Comparison of ENCODE assay signal across 20 cellular contexts in genomic region chr14:26594148-26594547, GRCh38. TPM values are rescaled to one million over a fixed set of nuclear protein-coding genes. Genes with fewer than 3 reads are reported as not detected.
DNase-seq lines count a peak whose midpoint lies in the region; ATAC-seq and TF ChIP-seq lines count a peak whose summit lies in the region.
"Had no signal": no experiment of that assay in that cellular context is flagged by ENCODE, and none has a peak within 500 bp of the region (broad histone marks: within the 10 kb centered on the region; RNA-seq: fewer than 3 reads in every experiment).

No MANE protein-coding gene starts in this region.

- peak overlapping the region; percentile 97 for H3K4me3 Mint-ChIP-seq in WTC11
- H3K4me3 Mint-ChIP-seq in activated naive CD4-positive, alpha-beta T cell treated with anti-CD3 and anti-CD28 coated beads for 36 hours: no peak overlapping the region
- H3K4me3 Mint-ChIP-seq: T-helper 17 cell had no signal

- CTCF ChIA-PET in WTC11 (lab: Charles Lee): interaction anchor here (1.6 kb wide), 1 partner anchor 137 kb away, joined by 4 read pairs; no protein-coding TSS in a partner anchor
- CTCF ChIA-PET in activated naive CD4-positive, alpha-beta T cell treated with anti-CD3 and anti-CD28 coated beads for 36 hours (lab: Charles Lee): no interaction called here

- peaks cover 42% of the 10 kb centered on the region for H3K4me1 Mint-ChIP-seq in WTC11
- H3K4me1 Mint-ChIP-seq in activated naive CD4-positive, alpha-beta T cell treated with anti-CD3 and anti-CD28 coated beads for 36 hours (ENCODE audit: low read depth): peaks cover 2% of the 10 kb centered on the region
- H3K4me1 Mint-ChIP-seq: T-helper 17 cell had no signal

- no peaks in the 10 kb centered on the region for H3K27me3 Mint-ChIP-seq in WTC11 (ENCODE audit: low read depth)
- H3K27me3 Mint-ChIP-seq in activated naive CD4-positive, alpha-beta T cell treated with anti-CD3 and anti-CD28 coated beads for 36 hours (ENCODE audit: low read depth): peaks cover 27% of the 10 kb centered on the region

- POLR2A ChIA-PET in WTC11 (lab: Charles Lee): no interaction called here

- TF ChIP-seq CTCF in WTC11 (IDR thresholded peaks at IDR 0.05): no peak

- 50% methylated on average over 1 of the region's 2 CpGs for WGBS in HUES64

- H3K27me3 ChIP-seq in HUES64 (ENCODE audit: insufficient read depth, low read length) (peaks cover 5% of the 10 kb centered on the region; the same call in 1 of the 2 replicates), iPS-20b (ENCODE audit: insufficient read depth, low read length) (peaks cover 2% of the 10 kb centered on the region; the same call in 1 of the 2 replicates), rectal smooth muscle tissue (ENCODE audit: control insufficient read depth, insufficient read depth, low read length) (no peaks in the 10 kb centered on the region)
- H3K27me3 ChIP-seq: tibial nerve had no signal

- DNase-seq in WTC11 (ENCODE audit: low spot score) (no peak), NCI-H526 treated with DMSO at 0.1 percent for 48 hours (lab: John Stamatoyannopoulos, UW) (no peak)
- no peak for DNase-seq in activated naive CD4-positive, alpha-beta T cell treated with anti-CD3 and anti-CD28 coated beads for 36 hours
- DNase-seq in central memory CD4-positive, alpha-beta T cell: no peak
- DNase-seq: activated CD4-positive, alpha-beta T cell treated with anti-CD3 and anti-CD28 coated beads, Interleukin-2, amount 50 U/mL, for 48 hours; activated gamma-delta T cell; amniotic stem cell; effector CD4-positive, alpha-beta T cell; nephron progenitor cell; stimulated activated CD4-positive, alpha-beta T cell treated with anti-CD3 and anti-CD28 coated beads, Interleukin-2, amount 100 ng/mL, for 48 hours; stimulated activated naive CD8-positive, alpha-beta T cell treated with anti-CD3 and anti-CD28 coated beads, Interleukin-15, Interleukin-2, amounts not matched to agents 100 U/mL and 50 U/mL, for 24 hours; T-helper 17 cell had no signal

- H3K9me3 Mint-ChIP-seq in WTC11: no peaks in the 10 kb centered on the region
- H3K9me3 Mint-ChIP-seq in activated naive CD4-positive, alpha-beta T cell treated with anti-CD3 and anti-CD28 coated beads for 36 hours: peaks cover 3% of the 10 kb centered on the region
- H3K9me3 Mint-ChIP-seq: nephron progenitor cell had no signal

- H3K9ac ChIP-seq in HUES64 (ENCODE audit: low read depth, low read length): no peak overlapping the region
- peak overlapping the region; percentile 10; the same call in 1 of the 2 replicates for H3K9ac ChIP-seq in iPS-20b (ENCODE audit: low read depth, low read length)
- H3K9ac ChIP-seq in rectal smooth muscle tissue (ENCODE audit: low read length): no peak overlapping the region

- H3K9me3 ChIP-seq in HUES64 (ENCODE audit: insufficient read depth, low read depth, low read length): no peaks in the 10 kb centered on the region
- H3K9me3 ChIP-seq in iPS-20b (ENCODE audit: insufficient read depth, low read depth, low read length): no peaks in the 10 kb centered on the region
- H3K9me3 ChIP-seq: tibial nerve had no signal

- intact Hi-C loops in activated naive CD4-positive, alpha-beta T cell treated with anti-CD3 and anti-CD28 coated beads for 36 hours (cut with micrococcal nuclease): no loop called here

- peak overlapping the region; percentile 98 for H3K4me3 ChIP-seq in HUES64 (ENCODE audit: low read length)
- peak overlapping the region; percentile 87; the same call in 1 of the 2 replicates for H3K4me3 ChIP-seq in iPS-20b (ENCODE audit: low read length)
- peak overlapping the region; percentile 21 for H3K4me3 ChIP-seq in rectal smooth muscle tissue (ENCODE audit: low read length)
- H3K4me3 ChIP-seq: smooth muscle cell had no signal

- H3K36me3 Mint-ChIP-seq in WTC11: no peaks in the 10 kb centered on the region
- H3K36me3 Mint-ChIP-seq in activated naive CD4-positive, alpha-beta T cell treated with anti-CD3 and anti-CD28 coated beads for 36 hours (ENCODE audit: low read depth): peaks cover 3% of the 10 kb centered on the region

- H3K4me1 ChIP-seq in HUES64 (ENCODE audit: insufficient read depth, low read length) (peaks cover 23% of the 10 kb centered on the region), iPS-20b (ENCODE audit: insufficient read depth, low read length) (peaks cover 12% of the 10 kb centered on the region; the same call in 1 of the 2 replicates), rectal smooth muscle tissue (ENCODE audit: control insufficient read depth, insufficient read depth, low read length) (no peaks in the 10 kb centered on the region)

- ATAC-seq in WTC11: no peak
- ATAC-seq: esophagus mucosa; HCT116; left lobe of liver; stimulated activated naive CD8-positive, alpha-beta T cell treated with anti-CD3 and anti-CD28 coated beads, Interleukin-15, Interleukin-2, amounts not matched to agents 100 U/mL and 50 U/mL, for 24 hours; T-helper 17 cell had no signal

- H3K27ac Mint-ChIP-seq in WTC11: no peak overlapping the region
- H3K27ac Mint-ChIP-seq in activated naive CD4-positive, alpha-beta T cell treated with anti-CD3 and anti-CD28 coated beads for 36 hours: no peak overlapping the region
- H3K27ac Mint-ChIP-seq: nephron progenitor cell, T-helper 17 cell had no signal

- H3K36me3 ChIP-seq in HUES64 (ENCODE audit: insufficient read depth, low read length): no peaks in the 10 kb centered on the region
- H3K36me3 ChIP-seq in iPS-20b (ENCODE audit: insufficient read depth, low read depth, low read length): no peaks in the 10 kb centered on the region; the same call in 1 of the 2 replicates
- H3K36me3 ChIP-seq in rectal smooth muscle tissue (ENCODE audit: control insufficient read depth, insufficient read depth, low read length): no peaks in the 10 kb centered on the region
- H3K36me3 ChIP-seq: tibial nerve had no signal

- H3K27ac ChIP-seq in HUES64 (ENCODE audit: low read depth, low read length): no peak overlapping the region
- no peak overlapping the region for H3K27ac ChIP-seq in iPS-20b (ENCODE audit: low read length)
- H3K27ac ChIP-seq in rectal smooth muscle tissue (ENCODE audit: low read depth, low read length): no peak overlapping the region

TF ChIP-seq in WTC11, 78 proteins besides CTCF, POLR2A, EP300 and RAD21 (continues in another document):
- TF ChIP-seq TEAD1 (CRISPR knock-in tag; IDR thresholded peaks at IDR 0.05) (no peak), CDX4 (CRISPR knock-in tag; IDR thresholded peaks at IDR 0.05; ENCODE audit: borderline replicate concordance) (no peak), TEAD4 (CRISPR knock-in tag; IDR thresholded peaks at IDR 0.05) (no peak), ZNF138 (CRISPR knock-in tag; conservative IDR thresholded peaks at IDR 0.05) (no peak), ELF4 (CRISPR knock-in tag; IDR thresholded peaks at IDR 0.05; ENCODE audit: low read depth) (no peak), E2F1 (CRISPR knock-in tag; IDR thresholded peaks at IDR 0.05) (no peak), ERG (CRISPR knock-in tag; IDR thresholded peaks at IDR 0.05) (no peak), EMX1 (CRISPR knock-in tag; IDR thresholded peaks at IDR 0.05) (no peak), JAZF1 (CRISPR knock-in tag; IDR thresholded peaks at IDR 0.05) (no peak), GABPB1 (CRISPR knock-in tag; IDR thresholded peaks at IDR 0.05) (no peak), CBFB (CRISPR knock-in tag; IDR thresholded peaks at IDR 0.05; ENCODE audit: low read depth) (no peak), ZBTB43 (CRISPR knock-in tag; IDR thresholded peaks at IDR 0.05) (no peak)

RNA-seq across cellular contexts. Expression of gene NOVA1, which starts 3.7 kb away (rescaled TPM):
- polyA plus RNA-seq in HUES64 (2013, experiment 1 of 2): 13.8 TPM
- 21.6 TPM for polyA plus RNA-seq in HUES64 (2013, experiment 2 of 2)
- total RNA-seq in WTC11 (2021): 11.6 to 14.6 TPM (median 13.6 TPM) in 3 replicates
- not detected for total RNA-seq in activated naive CD4-positive, alpha-beta T cell treated with anti-CD3 and anti-CD28 coated beads for 36 hours

Comparison
In these comparisons a context has a peak if more than half of its experiments do, and no peak if none do; other contexts are left out.
1. H3K4me3 ChIP-seq: peak in every context shown above with its lines; median percentile 98 in HUES64; 87 in iPS-20b; 21 in rectal smooth muscle tissue.
2. RNA of gene NOVA1, which starts 3.7 kb away (total RNA-seq): 11.6 to 14.6 TPM in WTC11; not detected in activated naive CD4-positive, alpha-beta T cell treated with anti-CD3 and anti-CD28 coated beads for 36 hours; every median in the first group is over 10 times any median in the second.